21 cellular contexts compared by ENCODE assay signal in the genomic region with DNA sequence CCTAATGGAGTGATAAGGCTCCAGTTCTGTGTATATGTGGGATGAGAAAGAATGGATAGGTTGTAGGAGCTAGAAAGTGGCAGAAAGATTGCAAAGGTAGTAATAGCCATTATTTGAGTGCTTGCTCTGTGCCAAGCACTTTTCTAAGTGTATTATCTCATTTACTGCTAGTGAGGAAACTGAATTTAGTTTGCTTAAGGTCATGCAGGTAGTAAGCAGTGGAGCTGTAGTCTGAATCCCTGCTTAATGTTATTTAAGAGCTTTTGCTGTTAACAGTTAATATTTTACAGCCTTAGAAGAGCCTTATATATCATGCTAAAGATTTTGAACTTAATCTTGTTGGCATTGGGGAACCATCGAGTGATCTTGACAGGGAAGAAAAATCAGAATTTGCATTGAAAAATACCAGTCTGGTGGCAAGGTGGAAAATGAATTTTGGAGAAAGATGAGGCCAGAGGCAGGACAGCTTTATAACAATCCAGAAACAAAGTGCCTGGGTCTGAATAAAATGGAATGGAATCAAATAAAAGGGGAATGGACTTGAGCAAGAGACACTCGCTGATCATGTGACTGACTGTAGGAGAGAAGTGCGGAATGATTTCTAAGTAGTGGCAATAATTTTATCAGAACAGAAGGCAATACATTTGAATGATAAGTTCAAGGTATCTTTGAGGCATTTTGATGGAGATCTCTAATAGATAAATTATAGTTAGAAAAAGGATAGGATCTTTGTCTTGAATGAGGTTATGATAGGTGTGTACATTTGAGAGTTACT. TPM values are rescaled to one million over a fixed set of nuclear protein-coding genes. Genes with fewer than 3 reads are reported as not detected.
DNase-seq lines count a peak whose midpoint lies in the region; ATAC-seq, FAIRE-seq and TF ChIP-seq lines count a peak whose summit lies in the region.
"Had no signal": no experiment of that assay in that cellular context is flagged by ENCODE, and none has a peak within 500 bp of the region (broad histone marks: within the 10 kb centered on the region; RNA-seq: fewer than 3 reads in every experiment).

No MANE protein-coding gene starts in this region.

- no peak for FAIRE-seq in K562 (lab: Jason Lieb, UNC)
- FAIRE-seq: GM12891, RCC 7860 had no signal

- POLR2A ChIA-PET in K562 (lab: Yijun Ruan, JAX), result interaction anchor here (0.5 to 2.0 kb wide), 6 partner anchors 8 to 346 kb away, joined by 3 to 10 read pairs (median 3); no protein-coding TSS in a partner anchor

- peaks cover 3% of the 10 kb centered on the region for H3K9me1 ChIP-seq in K562 (ENCODE audit: control insufficient read depth, insufficient read depth, low read length)

- DNase-seq in heart left ventricle (no peak), cardiac septum (ENCODE audit: low spot score) (no peak), K562 (ENCODE audit: extremely low read depth in 1 of 4, low spot score in 3 of 4) (no peak), right lobe of liver (no peak), spleen (no peak), type B pancreatic cell (ENCODE audit: extremely low spot score, unreplicated experiment) (no peak)
- DNase-seq: 8988T; CD4-positive, CD25-positive, alpha-beta regulatory T cell; DMS153; GF-D8; GOT3; NCI-H1105 treated with DMSO at 0.1 percent for 48 hours; NCI-H1694; NCI-H748 treated with DMSO at 0.1 percent for 48 hours; NK-92 treated with Interleukin-12 subunit alpha and Interleukin-12 subunit beta, amount 100 ng/mL, for 24 hours; SHP77 had no signal

- H4K20me1 ChIP-seq in K562 (replicated peaks; ENCODE audit: control insufficient read depth, insufficient read depth, low read length), result peaks cover 25% of the 10 kb centered on the region

- H3K4me3 ChIP-seq in heart left ventricle, result peak overlapping the region in 1 of 12 donors; percentile 20
- H3K4me3 ChIP-seq in K562, result no peak overlapping the region; the same call in 1 of the 2 replicates
- no peak overlapping the region for H3K4me3 ChIP-seq in right lobe of liver
- H3K4me3 ChIP-seq in spleen, result no peak overlapping the region

- H3K9me3 Mint-ChIP-seq in type B pancreatic cell, result no peaks in the 10 kb centered on the region
- H3K9me3 Mint-ChIP-seq: CD4-positive, CD25-positive, alpha-beta regulatory T cell had no signal

- 69 to 71% (median 70%) methylated on average over 3 of the region's 3 CpGs for WGBS in heart left ventricle, 4 donors
- 31% methylated on average over 3 of the region's 3 CpGs for WGBS in K562 (ENCODE audit: insufficient coverage, low coverage, missing lambda C conversion rate)
- WGBS in right lobe of liver (ENCODE audit: insufficient coverage, low coverage, low lambda C conversion rate, missing lambda C conversion rate), result 50% methylated on average over 3 of the region's 3 CpGs
- WGBS in spleen, 5 donors, result 82 to 93% (median 88%) methylated on average over 3 of the region's 3 CpGs

- TF ChIP-seq CTCF in heart left ventricle (IDR thresholded peaks at IDR 0.05) (no peak), K562 (IDR thresholded peaks at IDR 0.05 in 2 of 3, conservative IDR thresholded peaks at IDR 0.05 in 1 of 3; ENCODE audit: insufficient read depth in 2 of 3, low read depth in 1 of 3, low read length in 3 of 3) (no peak), right lobe of liver (IDR thresholded peaks at IDR 0.05) (no peak), spleen (IDR thresholded peaks at IDR 0.05 in 8 of 11, conservative IDR thresholded peaks at IDR 0.05 in 3 of 11) (no peak), type B pancreatic cell (conservative IDR thresholded peaks at IDR 0.05) (no peak)

- no peaks in the 10 kb centered on the region for H3K27me3 ChIP-seq in heart left ventricle
- no peaks in the 10 kb centered on the region for H3K27me3 ChIP-seq in K562 (ENCODE audit: control insufficient read depth in 2 of 2, insufficient read depth in 2 of 2, low read length in 2 of 2)
- H3K27me3 ChIP-seq in right lobe of liver, result no peaks in the 10 kb centered on the region
- no peaks in the 10 kb centered on the region for H3K27me3 ChIP-seq in spleen (replicated peaks in 1 of 7)
- H3K27me3 ChIP-seq: BE2C had no signal

- no peak overlapping the region for H3K27ac Mint-ChIP-seq in type B pancreatic cell
- H3K27ac Mint-ChIP-seq: CD4-positive, CD25-positive, alpha-beta regulatory T cell had no signal

- in situ Hi-C loops in K562 (cut with MboI), result no loop called here

- peaks cover 82% of the 10 kb centered on the region for H3K79me2 ChIP-seq in K562 (ENCODE audit: control insufficient read depth, insufficient read depth, low read length)

- H3K4me2 ChIP-seq in K562 (ENCODE audit: insufficient read depth, low read length), result peak overlapping the region; percentile 61

- H3K36me3 ChIP-seq in heart left ventricle (peaks cover 0 to 15% (median 0%) of the 10 kb centered on the region in 9 donors), K562 (ENCODE audit: control insufficient read depth, insufficient read depth, low read length) (peaks cover 20% of the 10 kb centered on the region; the same call in 2 of the 3 replicates), right lobe of liver (no peaks in the 10 kb centered on the region), spleen (peaks cover 0 to 43% (median 0%) of the 10 kb centered on the region in 6 donors)

- no peak for TF ChIP-seq RAD21 in K562 (CRISPR knock-in tag; conservative IDR thresholded peaks at IDR 0.05 in 1 of 2, IDR thresholded peaks at IDR 0.05 in 1 of 2)

- H3K9me3 ChIP-seq in heart left ventricle, result no peaks in the 10 kb centered on the region
- H3K9me3 ChIP-seq in K562 (replicated peaks; ENCODE audit: control insufficient read depth, insufficient read depth, low read depth, low read length), result no peaks in the 10 kb centered on the region
- no peaks in the 10 kb centered on the region for H3K9me3 ChIP-seq in right lobe of liver
- H3K9me3 ChIP-seq in spleen, result no peaks in the 10 kb centered on the region
- H3K9me3 ChIP-seq: BE2C had no signal

- TF ChIP-seq EP300 in K562 (IDR thresholded peaks at IDR 0.05; ENCODE audit: low read length), result no peak

- H3K4me1 ChIP-seq in heart left ventricle, result peaks cover 3 to 83% (median 59%) of the 10 kb centered on the region in 12 donors
- H3K4me1 ChIP-seq in K562 (replicated peaks in 1 of 2; ENCODE audit: control insufficient read depth in 2 of 2, insufficient read depth in 2 of 2, low read length in 2 of 2), result peaks cover 14 to 26% of the 10 kb centered on the region in 2 experiments
- H3K4me1 ChIP-seq in right lobe of liver, result peaks cover 0 to 38% (median 12%) of the 10 kb centered on the region in 4 donors
- H3K4me1 ChIP-seq in spleen, result peaks cover 29 to 96% (median 60%) of the 10 kb centered on the region in 6 donors

- ATAC-seq in heart left ventricle (no peak), K562 (peak; percentile 21; the same call in 1 of the 3 replicates), right lobe of liver (peak in 1 of 4 donors; percentile 11), HG03280 (IDR thresholded peaks at IDR 0.05; ENCODE audit: unreplicated experiment) (no peak), GM21825 (IDR thresholded peaks at IDR 0.05; ENCODE audit: unreplicated experiment) (no peak)

- no peak overlapping the region for H3K4me3 Mint-ChIP-seq in type B pancreatic cell
- H3K4me3 Mint-ChIP-seq: CD4-positive, CD25-positive, alpha-beta regulatory T cell had no signal

- no peaks in the 10 kb centered on the region for H3K4me1 Mint-ChIP-seq in type B pancreatic cell (ENCODE audit: unreplicated experiment)

- no peak overlapping the region for H2AFZ ChIP-seq in K562 (ENCODE audit: low read depth, low read length)

- H3K27ac ChIP-seq in heart left ventricle, result peak overlapping the region in 11 of 12 donors; percentile 41 to 77 (median 64)
- peak overlapping the region; percentile 64 for H3K27ac ChIP-seq in K562 (ENCODE audit: extremely low read depth, low read depth, low read length)
- H3K27ac ChIP-seq in right lobe of liver, result peak overlapping the region in 2 of 3 donors; percentile 12 to 22
- H3K27ac ChIP-seq in spleen, result peak overlapping the region in 7 of 8 donors; percentile 11 to 74 (median 43)

- H3K9ac ChIP-seq in K562 (ENCODE audit: insufficient read depth in 1 of 2, low read depth in 2 of 2, low read length in 2 of 2), result peak overlapping the region in 1 of 2 experiments; percentile 1; a peak in 1 of 4 replicates

- BruUV-seq in K562 (replicated peaks; lab: Mats Ljungman, UMichigan), result TSS peak; percentile 1

- TF ChIP-seq POLR2A in heart left ventricle (IDR thresholded peaks at IDR 0.05) (no peak), K562 (conservative IDR thresholded peaks at IDR 0.05) (no peak), right lobe of liver (IDR thresholded peaks at IDR 0.05) (no peak), spleen (IDR thresholded peaks at IDR 0.05) (no peak)

- CTCF ChIA-PET in K562 (lab: Yijun Ruan, JAX; ENCODE audit: low intra/inter-chr PET ratio), result no interaction called here

- H3K36me3 Mint-ChIP-seq in type B pancreatic cell, result peaks cover 6% of the 10 kb centered on the region

- intact Hi-C loops in heart left ventricle (cut with DNase I), result no loop called here
- intact Hi-C loops in cardiac septum (cut with DNase I), result no loop called here
- intact Hi-C loops in K562 (cut with micrococcal nuclease), result loop anchor here (1.0 to 5.0 kb wide), 7 partner anchors 15 to 665 kb away; partner anchors contain the start of genes CAPZA2 and TES
- intact Hi-C loops in right lobe of liver (cut with DNase I), result no loop called here
- intact Hi-C loops in spleen (cut with DNase I; ENCODE audit: low total_unique reads), result no loop called here

- no peaks in the 10 kb centered on the region for H3K27me3 Mint-ChIP-seq in type B pancreatic cell
- H3K27me3 Mint-ChIP-seq: CD4-positive, CD25-positive, alpha-beta regulatory T cell had no signal

RNA-seq across cellular contexts. Expression of gene CAPZA2, which starts 15.2 kb away (rescaled TPM):
- total RNA-seq in heart left ventricle (100 to 1,000 TPM; 114 to 483 (median 332) TPM), cardiac septum (313 TPM), K562 (2014; rRNA removed) (61.4 and 67.0 TPM in 2 replicates), K562 (2014; rRNA removed; fragmentation: Illumina TruSeq; extraction: Trizol) (181 and 229 TPM in 2 replicates), K562 (2015; rRNA removed; fragmentation: Illumina TruSeq; extraction: Trizol) (136 and 157 TPM in 2 replicates), K562 (2021) (176 and 192 TPM in 2 replicates), right lobe of liver (100 to 1,000 TPM in 3 of 6 experiments, 10 to 100 TPM in 3; 48.8 to 114 (median 89.8) TPM), spleen (100 to 1,000 TPM; 117 to 263 (median 186) TPM), type B pancreatic cell (ENCODE audit: low replicate concordance) (167 and 182 TPM in 2 replicates)
- polyA plus RNA-seq in heart left ventricle (100 to 1,000 TPM in 1 of 2 donors, 10 to 100 TPM in 1; 37.4 to 178 TPM), K562 (2011; rRNA removed) (103 and 186 TPM in 2 replicates), K562 (2014; fragmentation: Illumina TruSeq; extraction: Trizol) (149 and 156 TPM in 2 replicates), K562 (2014; fragmentation: Nextera tagmentation; extraction: Ambion mirVana) (100 to 1,000 TPM; 352 to 524 TPM), K562 (2014; rRNA removed) (93.3 and 121 TPM in 2 replicates), spleen (10 to 100 TPM; 27.6 to 68.1 (median 38.6) TPM)
- total RNA-seq in K562 (2011; cell fraction: chromatin; rRNA removed; ENCODE audit: low replicate concordance), result 58.2 and 174 TPM in 2 replicates
- total RNA-seq in K562 (2011; cell fraction: nucleolus; rRNA removed), result 23.0 and 40.7 TPM in 2 replicates
- total RNA-seq in K562 (2011; cell fraction: nucleoplasm; rRNA removed), result 108 and 223 TPM in 2 replicates
- polyA plus RNA-seq in K562 (2011; cell fraction: cytosol; rRNA removed), result 14.9 and 28.2 TPM in 2 replicates
- polyA plus RNA-seq in K562 (2011; cell fraction: nucleus; rRNA removed), result 25.5 and 44.4 TPM in 2 replicates
- 85.9 and 97.2 TPM in 2 replicates for polyA plus RNA-seq in K562 (2012)
- polyA minus RNA-seq in K562 (2011; rRNA and poly(A)+ RNA removed), result 174 and 178 TPM in 2 replicates
- 46.7 and 58.6 TPM in 2 replicates for polyA minus RNA-seq in K562 (2011; cell fraction: cytosol; rRNA and poly(A)+ RNA removed)
- 55.1 and 81.4 TPM in 2 replicates for polyA minus RNA-seq in K562 (2011; cell fraction: nucleus; rRNA and poly(A)+ RNA removed)
